8 cellular contexts compared by ENCODE assay signal in the genomic region with DNA sequence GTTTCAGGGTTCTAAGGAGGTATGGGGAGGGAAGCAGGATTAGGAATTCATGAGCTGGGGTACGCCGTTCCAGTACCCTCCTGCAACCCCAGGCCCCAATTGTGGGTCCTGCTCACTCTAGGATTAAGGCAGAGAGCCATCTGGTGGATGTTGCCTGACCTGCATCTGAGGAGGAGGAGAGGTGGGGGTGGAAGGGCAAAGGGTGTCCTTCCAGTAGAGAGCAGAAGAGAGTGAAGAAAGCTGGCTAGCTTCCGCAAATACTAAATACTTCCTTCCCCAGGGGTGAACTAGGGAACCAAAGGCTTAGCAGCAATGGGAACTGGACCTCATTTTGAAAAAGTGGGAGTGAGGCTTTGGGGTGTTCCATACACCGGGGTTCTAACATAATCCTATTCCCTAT. TPM values are rescaled to one million over a fixed set of nuclear protein-coding genes. Genes with fewer than 3 reads are reported as not detected.
DNase-seq lines count a peak whose midpoint lies in the region; ATAC-seq and TF ChIP-seq lines count a peak whose summit lies in the region.

No MANE protein-coding gene starts in this region.

- DNase-seq in GM03348 (ENCODE audit: low spot score) (peak; percentile 79), glutamatergic neuron (peak; percentile 82), posterior cingulate gyrus (peak in 8 of 10 donors; percentile 64 to 93 (median 77))

- H3K27ac Mint-ChIP-seq in activated naive CD4-positive, alpha-beta T cell treated with anti-CD3 and anti-CD28 coated beads, Interleukin-2, amount 50 U/mL, for 24 hours, result peak overlapping the region; percentile 23
- no peak overlapping the region for H3K27ac Mint-ChIP-seq in glutamatergic neuron (ENCODE audit: unreplicated experiment)

- no peaks in the 10 kb centered on the region for H3K9me3 Mint-ChIP-seq in activated naive CD4-positive, alpha-beta T cell treated with anti-CD3 and anti-CD28 coated beads, Interleukin-2, amount 50 U/mL, for 24 hours
- H3K9me3 Mint-ChIP-seq in glutamatergic neuron (ENCODE audit: unreplicated experiment), result peaks cover 4% of the 10 kb centered on the region

- TF ChIP-seq EP300 in Ishikawa (IDR thresholded peaks at IDR 0.05; ENCODE audit: borderline replicate concordance), result no peak

- peaks cover 2% of the 10 kb centered on the region for H3K36me3 Mint-ChIP-seq in activated naive CD4-positive, alpha-beta T cell treated with anti-CD3 and anti-CD28 coated beads, Interleukin-2, amount 50 U/mL, for 24 hours
- no peaks in the 10 kb centered on the region for H3K36me3 Mint-ChIP-seq in glutamatergic neuron (ENCODE audit: unreplicated experiment)

- H3K27me3 Mint-ChIP-seq in activated naive CD4-positive, alpha-beta T cell treated with anti-CD3 and anti-CD28 coated beads, Interleukin-2, amount 50 U/mL, for 24 hours, result no peaks in the 10 kb centered on the region
- no peaks in the 10 kb centered on the region for H3K27me3 Mint-ChIP-seq in glutamatergic neuron (ENCODE audit: unreplicated experiment)

- peak; percentile 83 for TF ChIP-seq RAD21 in Ishikawa (IDR thresholded peaks at IDR 0.05; ENCODE audit: low read depth)

- intact Hi-C loops in posterior cingulate gyrus (cut with DNase I), result loop anchor here (1.0 to 5.0 kb wide), 2 partner anchors 66 to 114 kb away; no protein-coding TSS in a partner anchor

- ATAC-seq in SK-N-SH treated with all-trans-retinoic acid at 6 μM for 48 hours (peak; percentile 93), GM19023 (IDR thresholded peaks at IDR 0.05; ENCODE audit: unreplicated experiment) (no peak), HG02970 (IDR thresholded peaks at IDR 0.05; ENCODE audit: low FRiP score, unreplicated experiment) (no peak)

- peaks cover 19% of the 10 kb centered on the region for H3K4me1 Mint-ChIP-seq in activated naive CD4-positive, alpha-beta T cell treated with anti-CD3 and anti-CD28 coated beads, Interleukin-2, amount 50 U/mL, for 24 hours
- H3K4me1 Mint-ChIP-seq in glutamatergic neuron (ENCODE audit: low read depth, unreplicated experiment), result peaks cover 21% of the 10 kb centered on the region

- peak; percentile 59 for TF ChIP-seq CTCF in glutamatergic neuron (IDR thresholded peaks at IDR 0.05; ENCODE audit: partially characterized antibody, unreplicated experiment)

- no peak overlapping the region for H3K4me3 Mint-ChIP-seq in activated naive CD4-positive, alpha-beta T cell treated with anti-CD3 and anti-CD28 coated beads, Interleukin-2, amount 50 U/mL, for 24 hours
- no peak overlapping the region for H3K4me3 Mint-ChIP-seq in glutamatergic neuron (ENCODE audit: unreplicated experiment)

TF ChIP-seq in Ishikawa, 13 proteins besides CTCF, POLR2A, EP300 and RAD21 (continues in another document):
- TF ChIP-seq CREB1 (IDR thresholded peaks at IDR 0.05; ENCODE audit: low read depth), result no peak
- TF ChIP-seq, protein P1, sequence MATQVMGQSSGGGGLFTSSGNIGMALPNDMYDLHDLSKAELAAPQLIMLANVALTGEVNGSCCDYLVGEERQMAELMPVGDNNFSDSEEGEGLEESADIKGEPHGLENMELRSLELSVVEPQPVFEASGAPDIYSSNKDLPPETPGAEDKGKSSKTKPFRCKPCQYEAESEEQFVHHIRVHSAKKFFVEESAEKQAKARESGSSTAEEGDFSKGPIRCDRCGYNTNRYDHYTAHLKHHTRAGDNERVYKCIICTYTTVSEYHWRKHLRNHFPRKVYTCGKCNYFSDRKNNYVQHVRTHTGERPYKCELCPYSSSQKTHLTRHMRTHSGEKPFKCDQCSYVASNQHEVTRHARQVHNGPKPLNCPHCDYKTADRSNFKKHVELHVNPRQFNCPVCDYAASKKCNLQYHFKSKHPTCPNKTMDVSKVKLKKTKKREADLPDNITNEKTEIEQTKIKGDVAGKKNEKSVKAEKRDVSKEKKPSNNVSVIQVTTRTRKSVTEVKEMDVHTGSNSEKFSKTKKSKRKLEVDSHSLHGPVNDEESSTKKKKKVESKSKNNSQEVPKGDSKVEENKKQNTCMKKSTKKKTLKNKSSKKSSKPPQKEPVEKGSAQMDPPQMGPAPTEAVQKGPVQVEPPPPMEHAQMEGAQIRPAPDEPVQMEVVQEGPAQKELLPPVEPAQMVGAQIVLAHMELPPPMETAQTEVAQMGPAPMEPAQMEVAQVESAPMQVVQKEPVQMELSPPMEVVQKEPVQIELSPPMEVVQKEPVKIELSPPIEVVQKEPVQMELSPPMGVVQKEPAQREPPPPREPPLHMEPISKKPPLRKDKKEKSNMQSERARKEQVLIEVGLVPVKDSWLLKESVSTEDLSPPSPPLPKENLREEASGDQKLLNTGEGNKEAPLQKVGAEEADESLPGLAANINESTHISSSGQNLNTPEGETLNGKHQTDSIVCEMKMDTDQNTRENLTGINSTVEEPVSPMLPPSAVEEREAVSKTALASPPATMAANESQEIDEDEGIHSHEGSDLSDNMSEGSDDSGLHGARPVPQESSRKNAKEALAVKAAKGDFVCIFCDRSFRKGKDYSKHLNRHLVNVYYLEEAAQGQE (IDR thresholded peaks at IDR 0.05; ENCODE audit: low read depth), result no peak
- TF ChIP-seq TAF1 (IDR thresholded peaks at IDR 0.05; ENCODE audit: low read depth), result no peak
- TF ChIP-seq, protein P2, sequence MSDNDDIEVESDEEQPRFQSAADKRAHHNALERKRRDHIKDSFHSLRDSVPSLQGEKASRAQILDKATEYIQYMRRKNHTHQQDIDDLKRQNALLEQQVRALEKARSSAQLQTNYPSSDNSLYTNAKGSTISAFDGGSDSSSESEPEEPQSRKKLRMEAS (IDR thresholded peaks at IDR 0.05), result no peak
- TF ChIP-seq EGR1 (IDR thresholded peaks at IDR 0.05), result no peak
- TF ChIP-seq ZBTB7A (IDR thresholded peaks at IDR 0.05; ENCODE audit: low read depth), result no peak
- TF ChIP-seq TEAD4 (IDR thresholded peaks at IDR 0.05), result no peak
- TF ChIP-seq NFIC (IDR thresholded peaks at IDR 0.05), result no peak
- no peak for TF ChIP-seq YY1 (IDR thresholded peaks at IDR 0.05; ENCODE audit: low read depth)
- TF ChIP-seq, protein P3, sequence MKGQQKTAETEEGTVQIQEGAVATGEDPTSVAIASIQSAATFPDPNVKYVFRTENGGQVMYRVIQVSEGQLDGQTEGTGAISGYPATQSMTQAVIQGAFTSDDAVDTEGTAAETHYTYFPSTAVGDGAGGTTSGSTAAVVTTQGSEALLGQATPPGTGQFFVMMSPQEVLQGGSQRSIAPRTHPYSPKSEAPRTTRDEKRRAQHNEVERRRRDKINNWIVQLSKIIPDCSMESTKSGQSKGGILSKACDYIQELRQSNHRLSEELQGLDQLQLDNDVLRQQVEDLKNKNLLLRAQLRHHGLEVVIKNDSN (IDR thresholded peaks at IDR 0.05), result no peak
- TF ChIP-seq TCF12 (IDR thresholded peaks at IDR 0.05; ENCODE audit: low read depth), result no peak
- TF ChIP-seq FOXM1 (IDR thresholded peaks at IDR 0.05; ENCODE audit: borderline replicate concordance, low read depth), result no peak

TF ChIP-seq in SK-N-SH treated with all-trans-retinoic acid at 6 μM for 48 hours, 23 proteins besides CTCF, POLR2A, EP300 and RAD21:
- TF ChIP-seq ZNF70 (CRISPR knock-in tag; IDR thresholded peaks at IDR 0.05) (no peak), SNAI2 (CRISPR knock-in tag; IDR thresholded peaks at IDR 0.05) (no peak)
- TF ChIP-seq, protein P4, sequence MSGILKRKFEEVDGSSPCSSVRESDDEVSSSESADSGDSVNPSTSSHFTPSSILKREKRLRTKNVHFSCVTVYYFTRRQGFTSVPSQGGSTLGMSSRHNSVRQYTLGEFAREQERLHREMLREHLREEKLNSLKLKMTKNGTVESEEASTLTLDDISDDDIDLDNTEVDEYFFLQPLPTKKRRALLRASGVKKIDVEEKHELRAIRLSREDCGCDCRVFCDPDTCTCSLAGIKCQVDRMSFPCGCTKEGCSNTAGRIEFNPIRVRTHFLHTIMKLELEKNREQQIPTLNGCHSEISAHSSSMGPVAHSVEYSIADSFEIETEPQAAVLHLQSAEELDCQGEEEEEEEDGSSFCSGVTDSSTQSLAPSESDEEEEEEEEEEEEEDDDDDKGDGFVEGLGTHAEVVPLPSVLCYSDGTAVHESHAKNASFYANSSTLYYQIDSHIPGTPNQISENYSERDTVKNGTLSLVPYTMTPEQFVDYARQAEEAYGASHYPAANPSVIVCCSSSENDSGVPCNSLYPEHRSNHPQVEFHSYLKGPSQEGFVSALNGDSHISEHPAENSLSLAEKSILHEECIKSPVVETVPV (CRISPR knock-in tag; IDR thresholded peaks at IDR 0.05), result no peak
- TF ChIP-seq, protein P5, sequence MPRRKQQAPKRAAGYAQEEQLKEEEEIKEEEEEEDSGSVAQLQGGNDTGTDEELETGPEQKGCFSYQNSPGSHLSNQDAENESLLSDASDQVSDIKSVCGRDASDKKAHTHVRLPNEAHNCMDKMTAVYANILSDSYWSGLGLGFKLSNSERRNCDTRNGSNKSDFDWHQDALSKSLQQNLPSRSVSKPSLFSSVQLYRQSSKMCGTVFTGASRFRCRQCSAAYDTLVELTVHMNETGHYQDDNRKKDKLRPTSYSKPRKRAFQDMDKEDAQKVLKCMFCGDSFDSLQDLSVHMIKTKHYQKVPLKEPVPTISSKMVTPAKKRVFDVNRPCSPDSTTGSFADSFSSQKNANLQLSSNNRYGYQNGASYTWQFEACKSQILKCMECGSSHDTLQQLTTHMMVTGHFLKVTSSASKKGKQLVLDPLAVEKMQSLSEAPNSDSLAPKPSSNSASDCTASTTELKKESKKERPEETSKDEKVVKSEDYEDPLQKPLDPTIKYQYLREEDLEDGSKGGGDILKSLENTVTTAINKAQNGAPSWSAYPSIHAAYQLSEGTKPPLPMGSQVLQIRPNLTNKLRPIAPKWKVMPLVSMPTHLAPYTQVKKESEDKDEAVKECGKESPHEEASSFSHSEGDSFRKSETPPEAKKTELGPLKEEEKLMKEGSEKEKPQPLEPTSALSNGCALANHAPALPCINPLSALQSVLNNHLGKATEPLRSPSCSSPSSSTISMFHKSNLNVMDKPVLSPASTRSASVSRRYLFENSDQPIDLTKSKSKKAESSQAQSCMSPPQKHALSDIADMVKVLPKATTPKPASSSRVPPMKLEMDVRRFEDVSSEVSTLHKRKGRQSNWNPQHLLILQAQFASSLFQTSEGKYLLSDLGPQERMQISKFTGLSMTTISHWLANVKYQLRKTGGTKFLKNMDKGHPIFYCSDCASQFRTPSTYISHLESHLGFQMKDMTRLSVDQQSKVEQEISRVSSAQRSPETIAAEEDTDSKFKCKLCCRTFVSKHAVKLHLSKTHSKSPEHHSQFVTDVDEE (CRISPR knock-in tag; IDR thresholded peaks at IDR 0.05), result no peak

RNA-seq across cellular contexts. Expression of a gene that starts 10.6 kb away (rescaled TPM):
- total RNA-seq in glutamatergic neuron (ENCODE audit: unreplicated experiment), result 8.3 TPM

RNA-seq across cellular contexts. Expression of a gene that starts 10.9 kb away (rescaled TPM):
- total RNA-seq in glutamatergic neuron (ENCODE audit: unreplicated experiment), result 207 TPM

RNA-seq across cellular contexts. Expression of a gene that starts 11.8 kb away (rescaled TPM):
- 68.3 TPM for total RNA-seq in glutamatergic neuron (ENCODE audit: unreplicated experiment)

RNA-seq across cellular contexts. Expression of a gene that starts 14.4 kb away (rescaled TPM):
- not detected for total RNA-seq in glutamatergic neuron (ENCODE audit: unreplicated experiment)

RNA-seq across cellular contexts. Expression of a gene that starts 21.2 kb away (rescaled TPM):
- 31.9 TPM for total RNA-seq in glutamatergic neuron (ENCODE audit: unreplicated experiment)
